1 cellular context compared by ENCODE assay signal in genomic region chr14:75800792-75801191, GRCh38.
TF ChIP-seq lines count a peak whose summit lies in the region.

No MANE protein-coding gene starts in this region.

TF ChIP-seq in GM12878, 131 proteins besides CTCF, POLR2A, EP300 and RAD21:
- no peak for TF ChIP-seq KDM1A (IDR thresholded peaks at IDR 0.05; ENCODE audit: borderline replicate concordance)
- TF ChIP-seq NFYA (IDR thresholded peaks at IDR 0.05; ENCODE audit: borderline replicate concordance, low read depth, low read length) = no peak
- TF ChIP-seq, protein P1, sequence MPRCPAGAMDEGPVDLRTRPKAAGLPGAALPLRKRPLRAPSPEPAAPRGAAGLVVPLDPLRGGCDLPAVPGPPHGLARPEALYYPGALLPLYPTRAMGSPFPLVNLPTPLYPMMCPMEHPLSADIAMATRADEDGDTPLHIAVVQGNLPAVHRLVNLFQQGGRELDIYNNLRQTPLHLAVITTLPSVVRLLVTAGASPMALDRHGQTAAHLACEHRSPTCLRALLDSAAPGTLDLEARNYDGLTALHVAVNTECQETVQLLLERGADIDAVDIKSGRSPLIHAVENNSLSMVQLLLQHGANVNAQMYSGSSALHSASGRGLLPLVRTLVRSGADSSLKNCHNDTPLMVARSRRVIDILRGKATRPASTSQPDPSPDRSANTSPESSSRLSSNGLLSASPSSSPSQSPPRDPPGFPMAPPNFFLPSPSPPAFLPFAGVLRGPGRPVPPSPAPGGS (IDR thresholded peaks at IDR 0.05; ENCODE audit: borderline replicate concordance, insufficient read depth, low read depth, low read length, poor library complexity, severe bottlenecking) = no peak
- TF ChIP-seq ZZZ3 (IDR thresholded peaks at IDR 0.05; ENCODE audit: control insufficient read depth, insufficient read length, low read depth) = no peak
- TF ChIP-seq POLR2AphosphoS2 (IDR thresholded peaks at IDR 0.05; ENCODE audit: low read depth, low read length) = no peak
- no peak for TF ChIP-seq GATAD2B (conservative IDR thresholded peaks at IDR 0.05; ENCODE audit: low read depth)
TF ChIP-seq in GM12878: peak in this region for 0.
